8 cellular contexts compared by ENCODE assay signal in genomic region chr1:206979379-206980043, GRCh38. TPM values are rescaled to one million over a fixed set of nuclear protein-coding genes. Genes with fewer than 3 reads are reported as not detected.
A peak's percentile ranks its signal among the peaks of the same experiment; 100 is the strongest.
DNase-seq lines count a peak whose midpoint lies in the region; ATAC-seq, FAIRE-seq and TF ChIP-seq lines count a peak whose summit lies in the region.

No MANE protein-coding gene starts in this region.

- WGBS in adrenal gland, 4 donors = 73 to 85% (median 79%) methylated on average over 3 of the region's 3 CpGs
- WGBS in prostate gland = 85% methylated on average over 3 of the region's 3 CpGs

- H3K4me3 ChIP-seq in adrenal gland (no peak overlapping the region), prostate gland (no peak overlapping the region), uterus (no peak overlapping the region)

- no peaks in the 10 kb centered on the region for H3K27me3 ChIP-seq in adrenal gland
- no peaks in the 10 kb centered on the region for H3K27me3 ChIP-seq in prostate gland (replicated peaks; ENCODE audit: insufficient read depth)
- no peaks in the 10 kb centered on the region for H3K27me3 ChIP-seq in uterus

- no peaks in the 10 kb centered on the region for H3K9me3 ChIP-seq in adrenal gland (replicated peaks in 1 of 3)
- H3K9me3 ChIP-seq in prostate gland = no peaks in the 10 kb centered on the region
- H3K9me3 ChIP-seq in uterus = no peaks in the 10 kb centered on the region

- H3K27ac ChIP-seq in adrenal gland (no peak overlapping the region), prostate gland (no peak overlapping the region), uterus (no peak overlapping the region)

- DNase-seq in D721Med (ENCODE audit: insufficient read length, low spot score) = no peak
- peak; percentile 21 for DNase-seq in HT1080 (ENCODE audit: low read depth)
- DNase-seq in adrenal gland = peak in 1 of 7 donors; percentile 20
- peak; percentile 38 for DNase-seq in medulla oblongata (ENCODE audit: extremely low spot score)
- DNase-seq in prostate gland (ENCODE audit: low spot score) = no peak
- no peak for DNase-seq in HuH-7.5 (ENCODE audit: low spot score)
- no peak for DNase-seq in uterus

- TF ChIP-seq POLR2A in adrenal gland (IDR thresholded peaks at IDR 0.05) = no peak
- no peak for TF ChIP-seq POLR2A in prostate gland (IDR thresholded peaks at IDR 0.05)
- TF ChIP-seq POLR2A in uterus (IDR thresholded peaks at IDR 0.05) = no peak

- H3K36me3 ChIP-seq in adrenal gland (replicated peaks in 1 of 2) = no peaks in the 10 kb centered on the region
- no peaks in the 10 kb centered on the region for H3K36me3 ChIP-seq in prostate gland
- H3K36me3 ChIP-seq in uterus = no peaks in the 10 kb centered on the region

- peak; percentile 37 for TF ChIP-seq CTCF in D721Med (IDR thresholded peaks at IDR 0.05; ENCODE audit: insufficient read depth, missing control alignments)
- TF ChIP-seq CTCF in adrenal gland (IDR thresholded peaks at IDR 0.05) = peak; percentile 18 to 47 (median 33)
- peak in 2 of 4 experiments; percentile 30 to 51 for TF ChIP-seq CTCF in prostate gland (IDR thresholded peaks at IDR 0.05)
- no peak for TF ChIP-seq CTCF in uterus (IDR thresholded peaks at IDR 0.05)

- ATAC-seq in HG02588 (IDR thresholded peaks at IDR 0.05; ENCODE audit: unreplicated experiment) = no peak

- H3K4me1 ChIP-seq in adrenal gland (replicated peaks in 1 of 2) (no peaks in the 10 kb centered on the region), prostate gland (replicated peaks) (no peaks in the 10 kb centered on the region), uterus (no peaks in the 10 kb centered on the region)

- intact Hi-C loops in adrenal gland (cut with DNase I) = loop anchor here in 1 of 2 donors (10.0 kb wide), 1 partner anchor 55 kb away; the partner anchor contains the start of gene FCMR
- intact Hi-C loops in prostate gland (cut with DNase I) = loop anchor here (10.0 kb wide), 1 partner anchor 485 kb away; no protein-coding TSS in a partner anchor
- intact Hi-C loops in uterus (cut with DNase I; ENCODE audit: low total_unique reads) = no loop called here

- no peak for FAIRE-seq in D721Med (lab: Jason Lieb, UNC)

RNA-seq across cellular contexts. Expression of gene FCAMR, which starts 9.3 kb away (rescaled TPM):
- not detected in 2 replicates for total RNA-seq in HT1080 (2014; rRNA removed; shearing (Covaris generic))
- polyA plus RNA-seq in HT1080 (2015; cell fraction: cytosol; rRNA removed) = not detected in 2 replicates
- polyA plus RNA-seq in HT1080 (2015; cell fraction: nucleus; rRNA removed) = not detected in 2 replicates
- total RNA-seq in adrenal gland (not detected), prostate gland (1 to 10 TPM in 1 of 2 donors, not detected in 1; 2.3 TPM), uterus (not detected)
- not detected for polyA plus RNA-seq in adrenal gland

RNA-seq across cellular contexts. Expression of gene PIGR, which starts 33.2 kb away (rescaled TPM):
- total RNA-seq in HT1080 (2014; rRNA removed; shearing (Covaris generic)) = 0.13 TPM in 1 of 2 replicates, not detected in the other
- polyA plus RNA-seq in HT1080 (2015; cell fraction: cytosol; rRNA removed) = 0.03 TPM in 2 replicates
- polyA plus RNA-seq in HT1080 (2015; cell fraction: nucleus; rRNA removed) = 0.05 and 0.06 TPM in 2 replicates
- total RNA-seq in adrenal gland (1 to 10 TPM in 3 of 8 donors, under 1 TPM in 3, not detected in 2; under 0.01 to 3.4 (median 1.1) TPM), prostate gland (10 to 100 TPM in 1 of 2 donors, 1 to 10 TPM in 1; 1.9 to 91.7 TPM), uterus (1 to 10 TPM in 3 of 4 donors, under 1 TPM in 1; 0.69 to 7.1 (median 3.1) TPM)
- under 1 TPM; 0.04 to 0.88 (median 0.10) TPM for polyA plus RNA-seq in adrenal gland

RNA-seq across cellular contexts. Expression of gene C1orf116, which starts 53.0 kb away (rescaled TPM):
- 0.20 and 0.59 TPM in 2 replicates for total RNA-seq in HT1080 (2014; rRNA removed; shearing (Covaris generic))
- 0.08 and 0.23 TPM in 2 replicates for polyA plus RNA-seq in HT1080 (2015; cell fraction: cytosol; rRNA removed)
- polyA plus RNA-seq in HT1080 (2015; cell fraction: nucleus; rRNA removed) = 0.19 and 0.26 TPM in 2 replicates
- total RNA-seq in adrenal gland (1 to 10 TPM in 6 of 8 donors, under 1 TPM in 2; 0.21 to 3.7 (median 1.1) TPM), prostate gland (100 to 1,000 TPM in 1 of 2 donors, 10 to 100 TPM in 1; 36.5 to 107 TPM), uterus (under 1 TPM in 1 of 4 donors, not detected in 3; 0.62 TPM)
- under 1 TPM; 0.20 to 0.88 (median 0.88) TPM for polyA plus RNA-seq in adrenal gland

RNA-seq across cellular contexts. Expression of gene FCMR, which starts 57.8 kb away (rescaled TPM):
- not detected in 2 replicates for total RNA-seq in HT1080 (2014; rRNA removed; shearing (Covaris generic))
- 1.1 and 1.2 TPM in 2 replicates for polyA plus RNA-seq in HT1080 (2015; cell fraction: cytosol; rRNA removed)
- 0.07 and 0.22 TPM in 2 replicates for polyA plus RNA-seq in HT1080 (2015; cell fraction: nucleus; rRNA removed)
- total RNA-seq in adrenal gland = 1 to 10 TPM in 5 of 8 donors, under 1 TPM in 2, not detected in 1; 0.43 to 3.0 (median 1.6) TPM
- polyA plus RNA-seq in adrenal gland = 1 to 10 TPM in 2 of 3 donors, under 1 TPM in 1; 0.27 to 1.5 (median 1.2) TPM
- total RNA-seq in prostate gland = 1 to 10 TPM; 1.7 to 2.2 TPM
- 1 to 10 TPM in 2 of 4 donors, under 1 TPM in 1, not detected in 1; 0.59 to 1.7 (median 1.7) TPM for total RNA-seq in uterus

Comparison
In these comparisons a context has a peak if more than half of its experiments do, and no peak if none do; other contexts are left out.
1. DNase-seq: peak in HT1080 (single experiment) and medulla oblongata (single experiment); none in D721Med (single experiment), prostate gland (single experiment), HuH-7.5 (single experiment) and uterus (0 of 2).
2. CTCF ChIP-seq: peak in D721Med (single experiment) and adrenal gland (6 of 6); none in uterus (0 of 4).
3. RNA of gene C1orf116, which starts 53.0 kb away (total RNA-seq): 36.5 to 107 TPM in prostate gland; 0.21 to 3.7 TPM in adrenal gland, 0.20 to 0.59 TPM in HT1080 and 0.62 TPM in uterus; every median in the first group is over 4 times any median in the second.